Comparison of ENCODE assay signal across 21 cellular contexts in the genomic region with DNA sequence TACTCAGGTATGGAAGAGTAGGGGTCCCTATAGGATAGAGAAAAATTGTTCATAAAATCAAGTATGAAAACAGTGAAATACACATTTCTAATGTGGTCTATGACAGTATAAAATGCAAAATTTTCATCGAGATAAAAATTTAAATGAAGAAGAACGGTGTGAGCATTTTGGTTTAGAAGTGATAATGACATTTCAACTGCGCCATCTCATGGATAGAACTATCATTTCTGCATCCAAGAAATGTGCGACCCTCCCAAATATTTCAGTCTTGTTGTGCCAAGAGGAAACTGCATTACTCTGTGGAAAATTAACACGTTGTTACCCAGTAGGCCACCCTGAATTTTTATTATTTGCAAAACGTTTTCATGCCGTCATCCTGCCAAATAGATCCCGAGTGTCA.
DNase-seq lines count a peak whose midpoint lies in the region; ATAC-seq and TF ChIP-seq lines count a peak whose summit lies in the region.
"Had no signal": no experiment of that assay in that cellular context is flagged by ENCODE, and none has a peak within 500 bp of the region (broad histone marks: within the 10 kb centered on the region; RNA-seq: fewer than 3 reads in every experiment).

No MANE protein-coding gene starts in this region.

- no peak overlapping the region for H3K4me3 ChIP-seq in LNCaP clone FGC (ENCODE audit: low read depth, low read length)
- H3K4me3 ChIP-seq: spleen, tibial artery had no signal

- no peak for ATAC-seq in GM19455 (IDR thresholded peaks at IDR 0.05; ENCODE audit: unreplicated experiment)

- no peak overlapping the region for H3K4me3 Mint-ChIP-seq in neural crest cell
- H3K4me3 Mint-ChIP-seq: CD4-positive, alpha-beta T cell; naive B cell; stimulated activated naive CD8-positive, alpha-beta T cell treated with anti-CD3 and anti-CD28 coated beads, Interleukin-15, Interleukin-2, amounts not matched to agents 100 ng/mL and 50 ng/mL, for 24 hours had no signal

- peaks cover 21% of the 10 kb centered on the region for H3K4me1 Mint-ChIP-seq in neural crest cell

- DNase-seq in SHP77 (lab: John Stamatoyannopoulos, UW) (peak; percentile 2 to 21), SHP77 treated with DMSO at 0.1 percent for 48 hours (lab: John Stamatoyannopoulos, UW) (no peak), LNCaP clone FGC (ENCODE audit: low read depth) (no peak), SW480 (ENCODE audit: low spot score) (peak; percentile 19), neural crest cell (ENCODE audit: low read depth, low spot score) (no peak), H4 (ENCODE audit: low spot score) (no peak), T-helper 9 cell (no peak)
- DNase-seq: activated naive CD4-positive, alpha-beta T cell treated with anti-CD3 and anti-CD28 coated beads, Interleukin-2, amount 50 U/mL, for 16 hours; anterior cingulate cortex; CD4-positive, alpha-beta T cell; central memory CD4-positive, alpha-beta T cell; Karpas-422; mesendoderm; naive B cell; NCI-H1436; retina; spleen; stimulated activated CD4-positive, alpha-beta T cell treated with anti-CD3 and anti-CD28 coated beads, Interleukin-4, amount 100 ng/mL, for 1 hour; tibial artery had no signal

- no peak overlapping the region for H3K27ac Mint-ChIP-seq in neural crest cell (ENCODE audit: unreplicated experiment)
- H3K27ac Mint-ChIP-seq: CD4-positive, alpha-beta T cell; naive B cell; stimulated activated naive CD8-positive, alpha-beta T cell treated with anti-CD3 and anti-CD28 coated beads, Interleukin-15, Interleukin-2, amounts not matched to agents 100 ng/mL and 50 ng/mL, for 24 hours had no signal

- TF ChIP-seq CTCF in LNCaP clone FGC (IDR thresholded peaks at IDR 0.05; ENCODE audit: control insufficient read depth, extremely low read depth, insufficient read depth) = 0 out of 2 replicates have a peak, but pooled peaks have one; percentile 30
- peak; percentile 49 for TF ChIP-seq CTCF in neural crest cell (conservative IDR thresholded peaks at IDR 0.05)

- no peaks in the 10 kb centered on the region for H3K36me3 Mint-ChIP-seq in neural crest cell (ENCODE audit: low read depth)

- no peaks in the 10 kb centered on the region for H3K9me3 Mint-ChIP-seq in neural crest cell
- H3K9me3 Mint-ChIP-seq: CD4-positive, alpha-beta T cell; naive B cell; stimulated activated naive CD8-positive, alpha-beta T cell treated with anti-CD3 and anti-CD28 coated beads, Interleukin-15, Interleukin-2, amounts not matched to agents 100 ng/mL and 50 ng/mL, for 24 hours had no signal

- H3K27me3 Mint-ChIP-seq in neural crest cell (ENCODE audit: low read depth) = no peaks in the 10 kb centered on the region
- H3K27me3 Mint-ChIP-seq: CD4-positive, alpha-beta T cell; naive B cell; stimulated activated naive CD8-positive, alpha-beta T cell treated with anti-CD3 and anti-CD28 coated beads, Interleukin-15, Interleukin-2, amounts not matched to agents 100 ng/mL and 50 ng/mL, for 24 hours had no signal

Comparison
In these comparisons a context has a peak if more than half of its experiments do, and no peak if none do; other contexts are left out.
1. DNase-seq: peak in SHP77 (2 of 2) and SW480 (single experiment); none in SHP77 treated with DMSO at 0.1 percent for 48 hours (single experiment), LNCaP clone FGC (single experiment), neural crest cell (single experiment), H4 (single experiment) and T-helper 9 cell (single experiment).